Comparison of ENCODE assay signal across 8 cellular contexts in the genomic region with DNA sequence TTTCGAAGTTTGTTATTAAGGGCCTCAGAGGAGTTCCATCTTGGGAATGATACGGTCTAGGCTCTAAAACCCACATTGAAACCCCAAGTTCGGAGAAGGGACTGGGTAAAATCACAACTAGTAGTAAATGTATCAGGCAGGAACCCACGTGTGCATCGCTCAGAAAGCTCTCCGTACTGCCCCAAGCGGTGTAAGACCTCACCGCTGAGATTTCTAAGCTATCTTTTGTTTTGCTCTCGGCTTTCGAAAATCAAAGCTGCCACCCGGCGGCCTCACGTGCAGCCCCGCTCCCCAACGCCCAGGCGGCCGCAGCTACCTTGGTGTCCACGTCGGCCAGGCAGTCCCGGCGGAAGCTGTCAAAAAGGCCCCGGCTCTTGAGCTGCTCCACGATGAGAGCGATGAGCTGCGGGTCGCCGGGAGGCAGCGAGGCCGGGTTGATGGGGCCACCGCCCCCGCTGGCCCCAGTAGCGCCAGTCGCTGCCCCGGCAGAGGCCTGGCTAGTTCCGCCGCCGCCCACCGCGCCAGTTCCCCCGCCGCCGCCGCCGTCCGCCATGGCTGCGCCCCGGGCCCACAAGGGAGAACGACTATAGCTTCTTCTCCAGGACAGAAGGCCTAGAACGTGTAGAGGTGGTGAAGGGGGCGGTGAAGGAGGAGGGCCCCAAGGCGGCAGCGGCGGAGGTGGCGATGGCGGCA. TPM values are rescaled to one million over a fixed set of nuclear protein-coding genes. Genes with fewer than 3 reads are reported as not detected.
DNase-seq lines count a peak whose midpoint lies in the region; TF ChIP-seq lines count a peak whose summit lies in the region.

No MANE protein-coding gene starts in this region.

- POLR2A ChIA-PET in OCI-LY7 (lab: Charles Lee): interaction anchor here (0.7 to 3.9 kb wide), 17 partner anchors 13 to 1427 kb away, joined by 3 to 26 read pairs (median 4); no protein-coding TSS in a partner anchor

- H3K9me2 ChIP-seq in OCI-LY7 (ENCODE audit: insufficient read depth, low read length): no peaks in the 10 kb centered on the region

- CTCF ChIA-PET in OCI-LY7 (lab: Charles Lee; ENCODE audit: unreplicated experiment): interaction anchor here (0.6 to 1.9 kb wide), 15 partner anchors 8 to 691 kb away, joined by 3 to 8 read pairs (median 4); no protein-coding TSS in a partner anchor

- peaks cover 51% of the 10 kb centered on the region for H3K79me2 ChIP-seq in OCI-LY7 (ENCODE audit: insufficient read depth, low read depth, low read length)

- peak overlapping the region; percentile 97 for H3K4me3 ChIP-seq in OCI-LY7 (ENCODE audit: low read depth, low read length, poor library complexity, severe bottlenecking)
- peak overlapping the region; percentile 84 to 92 for H3K4me3 ChIP-seq in muscle layer of duodenum (ENCODE audit: low read depth in 1 of 2, low read length in 2 of 2)

- H3K4me2 ChIP-seq in OCI-LY7 (ENCODE audit: low read length): peak overlapping the region; percentile 90

- intact Hi-C loops in OCI-LY7 (cut with micrococcal nuclease; ENCODE audit: unreplicated experiment): loop anchor here (2.0 to 10.0 kb wide), 4 partner anchors 171 to 699 kb away; no protein-coding TSS in a partner anchor

- DNase-seq in COLO829 (ENCODE audit: low spot score): peak; percentile 48
- peak; percentile 79 for DNase-seq in GM20000 (ENCODE audit: low spot score)
- peak; percentile 38 for DNase-seq in HS-5 (ENCODE audit: low read depth)
- peak; percentile 88 for DNase-seq in OCI-LY7 (ENCODE audit: low spot score)
- peak; percentile 60 for DNase-seq in activated T-cell treated with anti-CD3 and anti-CD28 coated beads for 48 hours (ENCODE audit: low read depth)
- DNase-seq in erythroblast (lab: John Stamatoyannopoulos, UW): peak; percentile 77 to 79
- peak; percentile 35 for DNase-seq in stimulated activated CD8-positive, alpha-beta memory T cell treated with anti-CD3 and anti-CD28 coated beads, Interleukin-7, amount 100 ng/mL, for 24 hours (ENCODE audit: low read depth)

- peak; percentile 17 for TF ChIP-seq CTCF in GM20000 (IDR thresholded peaks at IDR 0.05; ENCODE audit: extremely low read depth, missing control alignments)
- peak; percentile 85 for TF ChIP-seq CTCF in OCI-LY7 (conservative IDR thresholded peaks at IDR 0.05; ENCODE audit: low read length)

- H2AFZ ChIP-seq in OCI-LY7 (ENCODE audit: low read length): peak overlapping the region; percentile 76

- peaks cover 26% of the 10 kb centered on the region for H4K20me1 ChIP-seq in OCI-LY7 (ENCODE audit: insufficient read depth, low read length)

- H3K27me3 ChIP-seq in muscle layer of duodenum (ENCODE audit: low read depth, low read length): no peaks in the 10 kb centered on the region

- H3K9me3 ChIP-seq in OCI-LY7 (ENCODE audit: low read length) (no peaks in the 10 kb centered on the region), muscle layer of duodenum (ENCODE audit: control insufficient read depth in 1 of 2, low read length in 2 of 2) (no peaks in the 10 kb centered on the region)

- H3K4me1 ChIP-seq in OCI-LY7 (ENCODE audit: insufficient read depth, low read length, poor library complexity, severe bottlenecking): peaks cover 39% of the 10 kb centered on the region
- H3K4me1 ChIP-seq in muscle layer of duodenum (ENCODE audit: control insufficient read depth in 1 of 2, insufficient read depth in 2 of 2, low read length in 2 of 2): peaks cover 10 to 26% of the 10 kb centered on the region in 2 donors

- no TSS peak for BruUV-seq in OCI-LY7 (replicated peaks; lab: Mats Ljungman, UMichigan)

- H3K27ac ChIP-seq in OCI-LY7 (ENCODE audit: low read depth, low read length, poor library complexity, severe bottlenecking) (peak overlapping the region; percentile 76), muscle layer of duodenum (ENCODE audit: low read length) (peak overlapping the region; percentile 68)

- TF ChIP-seq POLR2A in erythroblast (IDR thresholded peaks at IDR 0.05; ENCODE audit: low read length): no peak

- H3K36me3 ChIP-seq in OCI-LY7 (ENCODE audit: insufficient read depth, low read length) (peaks cover 44% of the 10 kb centered on the region), muscle layer of duodenum (ENCODE audit: control insufficient read depth in 1 of 2, insufficient read depth in 2 of 2, low read length in 2 of 2) (peaks cover 13 to 22% of the 10 kb centered on the region in 2 donors)

RNA-seq across cellular contexts. Expression of a gene that starts 0.4 kb away (rescaled TPM):
- total RNA-seq in OCI-LY7 (2014; rRNA removed; shearing (Covaris generic)): 53.1 and 54.3 TPM in 2 replicates
- 38.8 and 44.9 TPM in 2 replicates for total RNA-seq in OCI-LY7 (2022)

Comparison
In these comparisons a context has a peak if more than half of its experiments do, and no peak if none do; other contexts are left out.
1. Peak in every context shown above with its lines: DNase-seq, H3K4me3 ChIP-seq and H3K27ac ChIP-seq.
2. DNase-seq: peak in every context shown above with its lines; median percentile 88 in OCI-LY7; 79 in GM20000; 78 in erythroblast; 60 in activated T-cell treated with anti-CD3 and anti-CD28 coated beads for 48 hours; 48 in COLO829; 38 in HS-5; 35 in stimulated activated CD8-positive, alpha-beta memory T cell treated with anti-CD3 and anti-CD28 coated beads, Interleukin-7, amount 100 ng/mL, for 24 hours.